Comparison of ENCODE assay signal across 19 cellular contexts in genomic region chr2:187985195-187985594, GRCh38.
DNase-seq lines count a peak whose midpoint lies in the region; ATAC-seq and TF ChIP-seq lines count a peak whose summit lies in the region.
"Had no signal": no experiment of that assay in that cellular context is flagged by ENCODE, and none has a peak within 500 bp of the region (broad histone marks: within the 10 kb centered on the region; RNA-seq: fewer than 3 reads in every experiment).

No MANE protein-coding gene starts in this region.

- no peak overlapping the region for H4K8ac ChIP-seq in mesenchymal stem cell (ENCODE audit: low read length)

- no peak overlapping the region for H3K4me3 ChIP-seq in HUES6 (ENCODE audit: low read depth, low read length)
- H3K4me3 ChIP-seq in Loucy (ENCODE audit: low read length, poor library complexity, severe bottlenecking), result no peak overlapping the region
- no peak overlapping the region for H3K4me3 ChIP-seq in mesenchymal stem cell (ENCODE audit: insufficient read depth in 1 of 2, low read depth in 1 of 2, low read length in 2 of 2)

- H3K27ac Mint-ChIP-seq in activated naive CD4-positive, alpha-beta T cell treated with anti-CD3 and anti-CD28 coated beads, Interleukin-2, amount 10 ng/mL, durations not matched to agents 7 days and 5 days, result no peak overlapping the region
- no peak overlapping the region for H3K27ac Mint-ChIP-seq in stimulated activated naive CD8-positive, alpha-beta T cell treated with anti-CD3 and anti-CD28 coated beads, Interleukin-15, amount 100 ng/mL, for 72 hours
- H3K27ac Mint-ChIP-seq: CD4-positive, CD25-positive, alpha-beta regulatory T cell; CD8-positive, alpha-beta memory T cell; IgD-negative memory B cell had no signal

- WGBS in mesenchymal stem cell, result 100% methylated on average over 1 of the region's 2 CpGs

- H3K27ac ChIP-seq in HUES6 (ENCODE audit: low read depth, low read length), result peak overlapping the region; percentile 58; the same call in 1 of the 2 replicates
- H3K27ac ChIP-seq in VCaP, result peak overlapping the region; percentile 93
- H3K27ac ChIP-seq in mesenchymal stem cell (ENCODE audit: low read length, poor library complexity, severe bottlenecking), result no peak overlapping the region

- H3F3A ChIP-seq in Loucy (ENCODE audit: low read depth), result peaks cover 2% of the 10 kb centered on the region

- no peak overlapping the region for H3K4me3 Mint-ChIP-seq in activated naive CD4-positive, alpha-beta T cell treated with anti-CD3 and anti-CD28 coated beads, Interleukin-2, amount 10 ng/mL, durations not matched to agents 7 days and 5 days
- H3K4me3 Mint-ChIP-seq in stimulated activated naive CD8-positive, alpha-beta T cell treated with anti-CD3 and anti-CD28 coated beads, Interleukin-15, amount 100 ng/mL, for 72 hours, result no peak overlapping the region
- H3K4me3 Mint-ChIP-seq: CD4-positive, CD25-positive, alpha-beta regulatory T cell; CD8-positive, alpha-beta memory T cell; H9; IgD-negative memory B cell had no signal

- no peak overlapping the region for H3K14ac ChIP-seq in mesenchymal stem cell (ENCODE audit: low read length in 2 of 2)

- H3K23ac ChIP-seq in mesenchymal stem cell (ENCODE audit: low read length in 2 of 2), result no peak overlapping the region

- no peaks in the 10 kb centered on the region for H3K79me1 ChIP-seq in mesenchymal stem cell (replicated peaks; ENCODE audit: low read length, poor library complexity, severe bottlenecking)

- TF ChIP-seq CTCF in Loucy (conservative IDR thresholded peaks at IDR 0.05; ENCODE audit: low read length) (no peak), VCaP (conservative IDR thresholded peaks at IDR 0.05) (no peak)

- CTCF ChIA-PET in activated naive CD4-positive, alpha-beta T cell treated with anti-CD3 and anti-CD28 coated beads, Interleukin-2, amount 10 ng/mL, durations not matched to agents 7 days and 5 days (lab: Charles Lee), result no interaction called here

- H2BK5ac ChIP-seq in mesenchymal stem cell (ENCODE audit: low read depth, low read length, poor library complexity, severe bottlenecking), result no peak overlapping the region

- H3K79me2 ChIP-seq in Loucy (ENCODE audit: insufficient read depth, low read length), result no peaks in the 10 kb centered on the region

- no peak overlapping the region for H3K4ac ChIP-seq in mesenchymal stem cell (ENCODE audit: low read depth in 1 of 2, low read length in 2 of 2)

- H3K36me3 Mint-ChIP-seq in activated naive CD4-positive, alpha-beta T cell treated with anti-CD3 and anti-CD28 coated beads, Interleukin-2, amount 10 ng/mL, durations not matched to agents 7 days and 5 days, result no peaks in the 10 kb centered on the region
- H3K36me3 Mint-ChIP-seq: CD4-positive, CD25-positive, alpha-beta regulatory T cell; CD8-positive, alpha-beta memory T cell; IgD-negative memory B cell had no signal

- DNase-seq in left lobe of liver (ENCODE audit: low spot score), result no peak
- no peak for DNase-seq in activated naive CD4-positive, alpha-beta T cell treated with anti-CD3 and anti-CD28 coated beads, Interleukin-2, amount 10 ng/mL, durations not matched to agents 7 days and 5 days
- no peak for DNase-seq in stimulated activated naive CD8-positive, alpha-beta T cell treated with anti-CD3 and anti-CD28 coated beads, Interleukin-15, amount 100 ng/mL, for 72 hours
- no peak for DNase-seq in mesenchymal stem cell
- DNase-seq: ACHN; BE2C; C1 segment of cervical spinal cord; CD4-positive, CD25-positive, alpha-beta regulatory T cell; CD8-positive, alpha-beta memory T cell; COR-L47; DMS 273 treated with DMSO at 0.1 percent for 48 hours; GOT3; H9; KBM-7 had no signal

- ATAC-seq in left lobe of liver (peak; percentile 67), HG02623 (IDR thresholded peaks at IDR 0.05; ENCODE audit: unreplicated experiment) (no peak)
- no peak for ATAC-seq in stimulated activated naive CD8-positive, alpha-beta T cell treated with anti-CD3 and anti-CD28 coated beads, Interleukin-15, amount 100 ng/mL, for 72 hours

- no peak overlapping the region for H2BK15ac ChIP-seq in mesenchymal stem cell (ENCODE audit: low read depth, poor library complexity, severe bottlenecking)

- H3K36me3 ChIP-seq in HUES6 (ENCODE audit: control insufficient read depth, insufficient read depth, low read length) (no peaks in the 10 kb centered on the region), Loucy (ENCODE audit: insufficient read depth, low read length) (no peaks in the 10 kb centered on the region), mesenchymal stem cell (ENCODE audit: control insufficient read depth in 1 of 2, insufficient read depth in 2 of 2, low read depth in 1 of 2, low read length in 2 of 2) (no peaks in the 10 kb centered on the region)
- H3K36me3 ChIP-seq: BE2C had no signal

- H4K91ac ChIP-seq in mesenchymal stem cell (ENCODE audit: low read length), result no peak overlapping the region

- H3K9me3 ChIP-seq in HUES6 (ENCODE audit: control insufficient read depth, insufficient read depth, low read depth, low read length), result no peaks in the 10 kb centered on the region
- H3K9me3 ChIP-seq in Loucy (ENCODE audit: insufficient read depth, low read depth, low read length), result no peaks in the 10 kb centered on the region
- no peaks in the 10 kb centered on the region for H3K9me3 ChIP-seq in mesenchymal stem cell (ENCODE audit: control insufficient read depth, low read length)
- H3K9me3 ChIP-seq: BE2C had no signal

- no peak overlapping the region for H3K18ac ChIP-seq in mesenchymal stem cell (ENCODE audit: low read depth in 1 of 2, low read length in 2 of 2)

- H3K9me3 Mint-ChIP-seq in activated naive CD4-positive, alpha-beta T cell treated with anti-CD3 and anti-CD28 coated beads, Interleukin-2, amount 10 ng/mL, durations not matched to agents 7 days and 5 days, result no peaks in the 10 kb centered on the region
- no peaks in the 10 kb centered on the region for H3K9me3 Mint-ChIP-seq in stimulated activated naive CD8-positive, alpha-beta T cell treated with anti-CD3 and anti-CD28 coated beads, Interleukin-15, amount 100 ng/mL, for 72 hours
- H3K9me3 Mint-ChIP-seq: H9 had no signal

- H2AK5ac ChIP-seq in mesenchymal stem cell (ENCODE audit: low read length, severe bottlenecking), result no peak overlapping the region

- H2BK120ac ChIP-seq in mesenchymal stem cell (ENCODE audit: low read depth, low read length), result no peak overlapping the region

- H3K9me2 ChIP-seq in Loucy (replicated peaks; ENCODE audit: low read depth, low read length), result no peaks in the 10 kb centered on the region

- no peaks in the 10 kb centered on the region for H3K27me3 ChIP-seq in HUES6 (ENCODE audit: control insufficient read depth, insufficient read depth, low read length)
- H3K27me3 ChIP-seq in Loucy (ENCODE audit: insufficient read depth, low read length, poor library complexity, severe bottlenecking), result no peaks in the 10 kb centered on the region
- H3K27me3 ChIP-seq in mesenchymal stem cell (ENCODE audit: control insufficient read depth in 1 of 2, insufficient read depth in 1 of 2, low read length in 2 of 2), result peaks cover 0 to 10% of the 10 kb centered on the region in 2 experiments
- H3K27me3 ChIP-seq: BE2C had no signal

- no peak overlapping the region for H3K9ac ChIP-seq in HUES6 (ENCODE audit: low read length)
- no peak overlapping the region for H3K9ac ChIP-seq in Loucy (ENCODE audit: low read depth, low read length, poor library complexity, severe bottlenecking)
- no peak overlapping the region for H3K9ac ChIP-seq in mesenchymal stem cell (ENCODE audit: low read length)

- H3K27me3 Mint-ChIP-seq in activated naive CD4-positive, alpha-beta T cell treated with anti-CD3 and anti-CD28 coated beads, Interleukin-2, amount 10 ng/mL, durations not matched to agents 7 days and 5 days, result no peaks in the 10 kb centered on the region
- peaks cover 9% of the 10 kb centered on the region for H3K27me3 Mint-ChIP-seq in stimulated activated naive CD8-positive, alpha-beta T cell treated with anti-CD3 and anti-CD28 coated beads, Interleukin-15, amount 100 ng/mL, for 72 hours
- H3K27me3 Mint-ChIP-seq: CD4-positive, CD25-positive, alpha-beta regulatory T cell; CD8-positive, alpha-beta memory T cell; IgD-negative memory B cell had no signal

- no peak overlapping the region for H2BK12ac ChIP-seq in mesenchymal stem cell (ENCODE audit: low read length in 2 of 2)

- H2AFZ ChIP-seq in Loucy (ENCODE audit: low read length), result no peak overlapping the region
- no peak overlapping the region for H2AFZ ChIP-seq in mesenchymal stem cell (ENCODE audit: low read depth, low read length)

- no peaks in the 10 kb centered on the region for H4K20me1 ChIP-seq in Loucy (ENCODE audit: insufficient read depth, low read length, poor library complexity, severe bottlenecking)

- peaks cover 45% of the 10 kb centered on the region for H3K4me1 ChIP-seq in HUES6 (ENCODE audit: control insufficient read depth, insufficient read depth, low read length)
- peaks cover 63% of the 10 kb centered on the region for H3K4me1 ChIP-seq in Loucy (ENCODE audit: insufficient read depth, low read length, poor library complexity, severe bottlenecking)
- no peaks in the 10 kb centered on the region for H3K4me1 ChIP-seq in mesenchymal stem cell (ENCODE audit: control insufficient read depth, insufficient read depth, low read depth, low read length)

- H3K4me2 ChIP-seq in Loucy (ENCODE audit: low read depth, low read length, poor library complexity, severe bottlenecking) (peak overlapping the region; percentile 24), mesenchymal stem cell (ENCODE audit: low read length, poor library complexity, severe bottlenecking) (no peak overlapping the region)

- H3K4me1 Mint-ChIP-seq in activated naive CD4-positive, alpha-beta T cell treated with anti-CD3 and anti-CD28 coated beads, Interleukin-2, amount 10 ng/mL, durations not matched to agents 7 days and 5 days, result peaks cover 21% of the 10 kb centered on the region
- peaks cover 22% of the 10 kb centered on the region for H3K4me1 Mint-ChIP-seq in stimulated activated naive CD8-positive, alpha-beta T cell treated with anti-CD3 and anti-CD28 coated beads, Interleukin-15, amount 100 ng/mL, for 72 hours
